ENCODE assay signal across 13 cellular contexts in genomic region chr3:197790033-197790432, GRCh38. TPM values are rescaled to one million over a fixed set of nuclear protein-coding genes. Genes with fewer than 3 reads are reported as not detected.
A peak's percentile ranks its signal among the peaks of the same experiment; 100 is the strongest.
DNase-seq lines count a peak whose midpoint lies in the region; ATAC-seq and TF ChIP-seq lines count a peak whose summit lies in the region.
"Had no signal": no experiment of that assay in that cellular context is flagged by ENCODE, and none has a peak within 500 bp of the region (broad histone marks: within the 10 kb centered on the region; RNA-seq: fewer than 3 reads in every experiment).

No MANE protein-coding gene starts in this region.

- no peaks in the 10 kb centered on the region for H3K36me3 ChIP-seq in hepatocyte (replicated peaks; ENCODE audit: insufficient read depth, low read depth)
- H3K36me3 ChIP-seq: SJCRH30 had no signal

- no peak for ATAC-seq in activated T-cell treated with anti-CD3 and anti-CD28 coated beads, Interleukin-2, amount 50 U/mL, for 72 hours (replicated peaks in 1 of 2)
- ATAC-seq in T-cell (replicated peaks in 1 of 4) (no peak), HG02970 (IDR thresholded peaks at IDR 0.05; ENCODE audit: low FRiP score, unreplicated experiment) (no peak)
- ATAC-seq in stimulated activated naive B cell treated with anti-CD40 and anti-IgM and Interleukin-4, amounts not matched to agents 10 μg/mL and 1 μg/mL and 100 μg/mL, for 72 hours (replicated peaks), result no peak
- ATAC-seq: gastroesophageal sphincter had no signal

- H3K4me1 Mint-ChIP-seq in activated T-cell treated with anti-CD3 and anti-CD28 coated beads, Interleukin-2, amount 50 U/mL, for 72 hours (ENCODE audit: low read depth), result peaks cover 33% of the 10 kb centered on the region
- peaks cover 37 to 38% (median 37%) of the 10 kb centered on the region in 3 donors for H3K4me1 Mint-ChIP-seq in T-cell
- peaks cover 21 to 54% of the 10 kb centered on the region in 2 donors for H3K4me1 Mint-ChIP-seq in stimulated activated naive B cell treated with anti-CD40 and anti-IgM and Interleukin-4, amounts not matched to agents 10 μg/mL and 1 μg/mL and 100 μg/mL, for 72 hours

- TF ChIP-seq CTCF in hepatocyte (IDR thresholded peaks at IDR 0.05; ENCODE audit: poor library complexity), result no peak

- H3K4me3 ChIP-seq in hepatocyte, result no peak overlapping the region

- peak overlapping the region; percentile 88 to 96 for H3K4me3 Mint-ChIP-seq in activated T-cell treated with anti-CD3 and anti-CD28 coated beads, Interleukin-2, amount 50 U/mL, for 72 hours
- peak overlapping the region; percentile 90 to 96 (median 94) for H3K4me3 Mint-ChIP-seq in T-cell
- H3K4me3 Mint-ChIP-seq in stimulated activated naive B cell treated with anti-CD40 and anti-IgM and Interleukin-4, amounts not matched to agents 10 μg/mL and 1 μg/mL and 100 μg/mL, for 72 hours, result peak overlapping the region; percentile 90 to 93

- peaks cover 6 to 7% of the 10 kb centered on the region in 2 donors for H3K36me3 Mint-ChIP-seq in activated T-cell treated with anti-CD3 and anti-CD28 coated beads, Interleukin-2, amount 50 U/mL, for 72 hours (ENCODE audit: insufficient read depth in 2 of 2)
- peaks cover 4% of the 10 kb centered on the region for H3K36me3 Mint-ChIP-seq in T-cell
- H3K36me3 Mint-ChIP-seq in stimulated activated naive B cell treated with anti-CD40 and anti-IgM and Interleukin-4, amounts not matched to agents 10 μg/mL and 1 μg/mL and 100 μg/mL, for 72 hours, result peaks cover 7 to 37% of the 10 kb centered on the region in 2 donors

- DNase-seq in activated T-cell treated with anti-CD3 and anti-CD28 coated beads, Interleukin-2, amount 50 U/mL, for 72 hours, result no peak
- DNase-seq in activated T-cell treated with anti-CD3 and anti-CD28 coated beads, Interleukin-2, amount 50 U/mL, for 48 hours, result no peak
- DNase-seq in T-cell, result no peak
- no peak for DNase-seq in hepatocyte (ENCODE audit: low spot score)
- DNase-seq in stimulated activated naive B cell treated with anti-CD40 and anti-IgM and Interleukin-4, amounts not matched to agents 10 μg/mL and 1 μg/mL and 100 μg/mL, for 72 hours, result no peak
- no peak for DNase-seq in SHP77 (lab: John Stamatoyannopoulos, UW)
- DNase-seq in activated CD4-positive, CD25-positive, alpha-beta regulatory T cell treated with anti-CD3 and anti-CD28 coated beads, Interleukin-2, amount 50 U/mL, for 72 hours, result no peak
- DNase-seq: activated CD8-positive, alpha-beta memory T cell treated with anti-CD3 and anti-CD28 coated beads, Interleukin-2, amount 50 U/mL, for 4 hours; KBM-7; stomach had no signal

- peaks cover 12% of the 10 kb centered on the region for H4K20me1 ChIP-seq in hepatocyte (ENCODE audit: insufficient read depth, poor library complexity, severe bottlenecking)

- peak overlapping the region; percentile 75 for H2AFZ ChIP-seq in hepatocyte

- peaks cover 8% of the 10 kb centered on the region for H3K4me1 ChIP-seq in hepatocyte (ENCODE audit: insufficient read depth)

- POLR2A ChIA-PET in T-cell (lab: Charles Lee), result interaction anchor here in 1 of 2 donors (0.6 kb wide), 1 partner anchor 7 kb away, joined by 3 read pairs; no protein-coding TSS in a partner anchor

- H3K9me3 ChIP-seq in hepatocyte (ENCODE audit: low read depth), result no peaks in the 10 kb centered on the region
- H3K9me3 ChIP-seq: gastroesophageal sphincter, SJCRH30, stomach had no signal

- H3K9me2 ChIP-seq in hepatocyte (replicated peaks; ENCODE audit: insufficient read depth), result no peaks in the 10 kb centered on the region

- no peaks in the 10 kb centered on the region for H3K9me3 Mint-ChIP-seq in activated T-cell treated with anti-CD3 and anti-CD28 coated beads, Interleukin-2, amount 50 U/mL, for 72 hours
- no peaks in the 10 kb centered on the region for H3K9me3 Mint-ChIP-seq in T-cell
- no peaks in the 10 kb centered on the region for H3K9me3 Mint-ChIP-seq in stimulated activated naive B cell treated with anti-CD40 and anti-IgM and Interleukin-4, amounts not matched to agents 10 μg/mL and 1 μg/mL and 100 μg/mL, for 72 hours

- no peaks in the 10 kb centered on the region for H3K27me3 ChIP-seq in hepatocyte
- H3K27me3 ChIP-seq: gastroesophageal sphincter, SJCRH30, stomach had no signal

- CTCF ChIA-PET in T-cell (lab: Charles Lee), result interaction anchor here in 1 of 2 donors (1.5 kb wide), 1 partner anchor 11 kb away, joined by 3 read pairs; no protein-coding TSS in a partner anchor

- no peak overlapping the region for H3K4me2 ChIP-seq in hepatocyte

- peak overlapping the region; percentile 99 for H3K27ac Mint-ChIP-seq in activated T-cell treated with anti-CD3 and anti-CD28 coated beads, Interleukin-2, amount 50 U/mL, for 72 hours
- H3K27ac Mint-ChIP-seq in T-cell, result peak overlapping the region; percentile 95 to 96
- peak overlapping the region; percentile 98 for H3K27ac Mint-ChIP-seq in stimulated activated naive B cell treated with anti-CD40 and anti-IgM and Interleukin-4, amounts not matched to agents 10 μg/mL and 1 μg/mL and 100 μg/mL, for 72 hours

- WGBS in hepatocyte (ENCODE audit: low lambda C conversion rate, missing lambda C conversion rate), result 91% methylated on average over 1 of the region's 1 CpG

- H3K79me2 ChIP-seq in hepatocyte, result peaks cover 37% of the 10 kb centered on the region

- no peaks in the 10 kb centered on the region for H3K27me3 Mint-ChIP-seq in activated T-cell treated with anti-CD3 and anti-CD28 coated beads, Interleukin-2, amount 50 U/mL, for 72 hours (ENCODE audit: low read depth)
- H3K27me3 Mint-ChIP-seq in T-cell, result no peaks in the 10 kb centered on the region
- H3K27me3 Mint-ChIP-seq in stimulated activated naive B cell treated with anti-CD40 and anti-IgM and Interleukin-4, amounts not matched to agents 10 μg/mL and 1 μg/mL and 100 μg/mL, for 72 hours, result no peaks in the 10 kb centered on the region

- no peak overlapping the region for H3K27ac ChIP-seq in hepatocyte

RNA-seq across cellular contexts. Expression of gene LRCH3, which starts 1.0 kb away (rescaled TPM):
- total RNA-seq in activated T-cell treated with anti-CD3 and anti-CD28 coated beads, Interleukin-2, amount 50 U/mL, for 72 hours, result 10 to 100 TPM; 67.2 to 68.1 TPM
- total RNA-seq in T-cell (10 to 100 TPM; 51.4 to 75.1 (median 62.2) TPM), hepatocyte (38.5 and 43.9 TPM in 2 replicates)
- 18.0 and 22.5 TPM in 2 replicates for polyA plus RNA-seq in hepatocyte

RNA-seq across cellular contexts. Expression of gene FYTTD1, which starts 40.4 kb away (rescaled TPM):
- total RNA-seq in activated T-cell treated with anti-CD3 and anti-CD28 coated beads, Interleukin-2, amount 50 U/mL, for 72 hours, result 10 to 100 TPM; 31.6 to 37.5 TPM
- total RNA-seq in T-cell (10 to 100 TPM; 52.4 to 58.4 (median 55.6) TPM), hepatocyte (43.2 and 51.0 TPM in 2 replicates)
- 24.2 and 32.1 TPM in 2 replicates for polyA plus RNA-seq in hepatocyte

RNA-seq across cellular contexts. Expression of gene RUBCN, which starts 53.3 kb away (rescaled TPM):
- 10 to 100 TPM; 33.1 to 33.9 TPM for total RNA-seq in activated T-cell treated with anti-CD3 and anti-CD28 coated beads, Interleukin-2, amount 50 U/mL, for 72 hours
- total RNA-seq in T-cell (10 to 100 TPM; 40.3 to 73.5 (median 64.7) TPM), hepatocyte (7.2 and 8.5 TPM in 2 replicates)
- 11.0 and 12.8 TPM in 2 replicates for polyA plus RNA-seq in hepatocyte
